6 cellular contexts compared by ENCODE assay signal in the genomic region with DNA sequence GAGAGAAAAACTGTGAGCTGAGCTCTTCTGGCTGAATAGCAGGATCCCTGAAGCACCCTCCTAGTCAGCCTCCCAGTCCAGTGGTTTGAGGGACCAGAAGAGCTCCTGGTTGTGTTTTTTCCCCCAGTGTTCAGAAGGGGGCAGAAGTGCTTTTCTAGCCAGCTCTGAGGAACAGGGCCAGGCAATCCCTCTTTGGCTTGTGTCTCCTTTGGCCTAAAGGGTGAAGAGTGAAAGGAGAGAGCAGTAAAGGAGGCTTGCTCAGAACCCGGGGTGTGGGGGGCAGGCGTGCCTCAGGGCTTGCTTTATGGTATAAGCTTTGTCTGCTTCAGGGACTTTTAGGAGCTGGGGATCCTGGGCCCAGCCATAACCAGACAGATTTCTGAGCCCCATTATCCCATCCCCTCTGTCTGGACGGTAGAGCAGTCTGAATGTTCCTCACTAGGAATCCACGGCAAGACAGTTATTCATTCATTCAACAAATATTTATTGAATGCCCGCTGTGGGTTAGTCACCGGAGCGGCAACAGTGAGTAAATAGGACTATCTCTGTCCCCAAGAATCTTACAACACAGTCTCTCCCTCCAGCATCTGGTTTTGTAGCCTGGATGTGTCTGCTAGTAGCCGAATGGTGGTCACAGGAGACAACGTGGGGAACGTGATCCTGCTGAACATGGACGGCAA. TPM values are rescaled to one million over a fixed set of nuclear protein-coding genes. Genes with fewer than 3 reads are reported as not detected.
DNase-seq lines count a peak whose midpoint lies in the region; ATAC-seq and TF ChIP-seq lines count a peak whose summit lies in the region.

No MANE protein-coding gene starts in this region.

- no peaks in the 10 kb centered on the region for H3K27me3 ChIP-seq in CD4-positive, CD25-positive, alpha-beta regulatory T cell (ENCODE audit: control insufficient read depth, insufficient read depth, low read length)
- H3K27me3 ChIP-seq in Peyer's patch = no peaks in the 10 kb centered on the region

- H3K4me1 Mint-ChIP-seq in CD4-positive, CD25-positive, alpha-beta regulatory T cell = peaks cover 0 to 15% (median 9%) of the 10 kb centered on the region in 4 donors

- TF ChIP-seq CTCF in epithelial cell of esophagus (IDR thresholded peaks at IDR 0.05; ENCODE audit: insufficient read depth, low read depth, low read length, missing control alignments) (peak; percentile 23), Peyer's patch (IDR thresholded peaks at IDR 0.05) (peak in 2 of 6 experiments; percentile 16 to 40)

- H3K9me3 ChIP-seq in CD4-positive, CD25-positive, alpha-beta regulatory T cell (ENCODE audit: control insufficient read depth in 2 of 2, low read length in 2 of 2) = no peaks in the 10 kb centered on the region
- no peaks in the 10 kb centered on the region for H3K9me3 ChIP-seq in Peyer's patch

- no peak for TF ChIP-seq POLR2A in Peyer's patch (IDR thresholded peaks at IDR 0.05)

- peak overlapping the region in 1 of 4 donors; percentile 47 for H3K4me3 Mint-ChIP-seq in CD4-positive, CD25-positive, alpha-beta regulatory T cell

- peak in 1 of 2 donors; percentile 37 for ATAC-seq in CD4-positive, CD25-positive, alpha-beta regulatory T cell (ENCODE audit: low read depth in 2 of 2)

- peak overlapping the region; percentile 3 to 55 (median 52) for H3K27ac Mint-ChIP-seq in CD4-positive, CD25-positive, alpha-beta regulatory T cell

- H3K27ac ChIP-seq in CD4-positive, CD25-positive, alpha-beta regulatory T cell (ENCODE audit: insufficient read depth, low read length, poor library complexity, severe bottlenecking) = no peak overlapping the region
- peak overlapping the region in 2 of 4 donors; percentile 10 to 32 for H3K27ac ChIP-seq in Peyer's patch

- no peaks in the 10 kb centered on the region for H3K9me3 Mint-ChIP-seq in CD4-positive, CD25-positive, alpha-beta regulatory T cell

- H3K36me3 ChIP-seq in CD4-positive, CD25-positive, alpha-beta regulatory T cell (ENCODE audit: control insufficient read depth, insufficient read depth, low read length) = peaks cover 32% of the 10 kb centered on the region
- peaks cover 0 to 19% (median 0%) of the 10 kb centered on the region in 3 donors for H3K36me3 ChIP-seq in Peyer's patch

- peak in 1 of 3 donors; percentile 40 for DNase-seq in CD4-positive, CD25-positive, alpha-beta regulatory T cell
- DNase-seq in NCI-H2196 (lab: John Stamatoyannopoulos, UW; ENCODE audit: unreplicated experiment) = peak; percentile 52
- peak; percentile 71 for DNase-seq in epithelial cell of esophagus (ENCODE audit: low read depth)
- peak; percentile 34 for DNase-seq in superior temporal gyrus (ENCODE audit: extremely low spot score)
- DNase-seq in Peyer's patch = no peak
- DNase-seq in NCI-H2171 treated with DMSO at 0.1 percent for 48 hours (lab: John Stamatoyannopoulos, UW) = no peak

- H3K36me3 Mint-ChIP-seq in CD4-positive, CD25-positive, alpha-beta regulatory T cell = peaks cover 26% of the 10 kb centered on the region

- no peak overlapping the region for H3K4me3 ChIP-seq in CD4-positive, CD25-positive, alpha-beta regulatory T cell (ENCODE audit: low read depth, low read length)
- no peak overlapping the region for H3K4me3 ChIP-seq in epithelial cell of esophagus (ENCODE audit: low read length)
- peak overlapping the region in 1 of 4 donors; percentile 16 for H3K4me3 ChIP-seq in Peyer's patch

- no peaks in the 10 kb centered on the region for H3K27me3 Mint-ChIP-seq in CD4-positive, CD25-positive, alpha-beta regulatory T cell

- H3K4me1 ChIP-seq in CD4-positive, CD25-positive, alpha-beta regulatory T cell (ENCODE audit: control insufficient read depth, insufficient read depth, low read length, poor library complexity, severe bottlenecking) = no peaks in the 10 kb centered on the region
- peaks cover 0 to 9% (median 0%) of the 10 kb centered on the region in 4 donors for H3K4me1 ChIP-seq in Peyer's patch

RNA-seq across cellular contexts. Expression of gene ACP2, which starts 14.5 kb away (rescaled TPM):
- 19.0 TPM for total RNA-seq in CD4-positive, CD25-positive, alpha-beta regulatory T cell
- polyA plus RNA-seq in CD4-positive, CD25-positive, alpha-beta regulatory T cell = 10 to 100 TPM; 16.3 to 27.7 (median 17.2) TPM
- 100 to 1,000 TPM in 3 of 4 donors, 10 to 100 TPM in 1; 30.5 to 131 (median 112) TPM for total RNA-seq in Peyer's patch

RNA-seq across cellular contexts. Expression of gene DDB2, which starts 19.4 kb away (rescaled TPM):
- total RNA-seq in CD4-positive, CD25-positive, alpha-beta regulatory T cell = 81.7 TPM
- 10 to 100 TPM; 55.3 to 93.9 (median 60.0) TPM for polyA plus RNA-seq in CD4-positive, CD25-positive, alpha-beta regulatory T cell
- total RNA-seq in Peyer's patch = 10 to 100 TPM; 20.7 to 40.4 (median 33.6) TPM

RNA-seq across cellular contexts. Expression of gene NR1H3, which starts 23.7 kb away (rescaled TPM):
- 5.7 TPM for total RNA-seq in CD4-positive, CD25-positive, alpha-beta regulatory T cell
- polyA plus RNA-seq in CD4-positive, CD25-positive, alpha-beta regulatory T cell = 10 to 100 TPM in 1 of 4 donors, 1 to 10 TPM in 3; 6.1 to 13.0 (median 9.3) TPM
- 100 to 1,000 TPM in 3 of 4 donors, 10 to 100 TPM in 1; 95.8 to 152 (median 123) TPM for total RNA-seq in Peyer's patch

RNA-seq across cellular contexts. Expression of gene MADD, which starts 35.8 kb away (rescaled TPM):
- 179 TPM for total RNA-seq in CD4-positive, CD25-positive, alpha-beta regulatory T cell
- 10 to 100 TPM; 17.8 to 29.2 (median 23.1) TPM for polyA plus RNA-seq in CD4-positive, CD25-positive, alpha-beta regulatory T cell
- 10 to 100 TPM; 47.8 to 83.2 (median 72.9) TPM for total RNA-seq in Peyer's patch

RNA-seq across cellular contexts. Expression of gene PACSIN3, which starts 47.9 kb away (rescaled TPM):
- not detected for total RNA-seq in CD4-positive, CD25-positive, alpha-beta regulatory T cell
- under 1 TPM in 1 of 4 donors, not detected in 3; 0.85 TPM for polyA plus RNA-seq in CD4-positive, CD25-positive, alpha-beta regulatory T cell
- 1 to 10 TPM; 4.3 to 9.1 (median 7.5) TPM for total RNA-seq in Peyer's patch

Comparison
In these comparisons a context has a peak if more than half of its experiments do, and no peak if none do; other contexts are left out.
1. DNase-seq: peak in NCI-H2196 (single experiment), epithelial cell of esophagus (single experiment) and superior temporal gyrus (single experiment); none in Peyer's patch (0 of 3) and NCI-H2171 treated with DMSO at 0.1 percent for 48 hours (single experiment).
2. RNA of gene NR1H3, which starts 23.7 kb away (total RNA-seq): 95.8 to 152 TPM in Peyer's patch; 5.7 TPM in CD4-positive, CD25-positive, alpha-beta regulatory T cell (single experiment); every median in the first group is over 10 times any median in the second.